8 cellular contexts compared by ENCODE assay signal in genomic region chr11:122108192-122108799, GRCh38. TPM values are rescaled to one million over a fixed set of nuclear protein-coding genes. Genes with fewer than 3 reads are reported as not detected.
DNase-seq lines count a peak whose midpoint lies in the region; ATAC-seq and TF ChIP-seq lines count a peak whose summit lies in the region.

No MANE protein-coding gene starts in this region.

- intact Hi-C loops in thyroid gland (cut with DNase I), result no loop called here

- no peaks in the 10 kb centered on the region for H3K9me3 ChIP-seq in SU-DHL-6 (ENCODE audit: insufficient read depth, low read length)
- no peaks in the 10 kb centered on the region for H3K9me3 ChIP-seq in thyroid gland

- no peaks in the 10 kb centered on the region for H3F3A ChIP-seq in SU-DHL-6 (ENCODE audit: insufficient read depth)

- ATAC-seq in HG02610 (IDR thresholded peaks at IDR 0.05; ENCODE audit: unreplicated experiment) (no peak), GM18868 (IDR thresholded peaks at IDR 0.05; ENCODE audit: unreplicated experiment) (no peak), HG02938 (IDR thresholded peaks at IDR 0.05; ENCODE audit: unreplicated experiment) (no peak)

- TF ChIP-seq CTCF in SU-DHL-6 (IDR thresholded peaks at IDR 0.05; ENCODE audit: insufficient read depth, low read length, poor library complexity, severe bottlenecking) (peak; percentile 50), thyroid gland (IDR thresholded peaks at IDR 0.05) (peak; percentile 40 to 80 (median 52))

- no peaks in the 10 kb centered on the region for H3K79me2 ChIP-seq in SU-DHL-6 (ENCODE audit: insufficient read depth, low read length)

- DNase-seq in DMS 273 treated with DMSO at 0.1 percent for 48 hours (lab: John Stamatoyannopoulos, UW), result peak; percentile 6
- DNase-seq in HT-29 (ENCODE audit: low spot score), result peak; percentile 52
- DNase-seq in hippocampal formation (lab: John Stamatoyannopoulos, UW), result peak; percentile 20 to 38
- peak; percentile 38 to 49 for DNase-seq in thyroid gland

- H2AFZ ChIP-seq in SU-DHL-6 (ENCODE audit: low read depth, low read length, severe bottlenecking), result no peak overlapping the region

- H3K4me2 ChIP-seq in SU-DHL-6 (ENCODE audit: low read depth, low read length, poor library complexity, severe bottlenecking), result no peak overlapping the region

- 31 to 36% methylated on average over 3 of the region's 3 CpGs for WGBS in thyroid gland, 2 donors

- H3K9me2 ChIP-seq in SU-DHL-6 (replicated peaks; ENCODE audit: insufficient read depth, low read length), result no peaks in the 10 kb centered on the region

- H3K36me3 ChIP-seq in SU-DHL-6 (ENCODE audit: low read length), result no peaks in the 10 kb centered on the region
- H3K36me3 ChIP-seq in thyroid gland, result no peaks in the 10 kb centered on the region

- no peak overlapping the region for H3K9ac ChIP-seq in SU-DHL-6 (ENCODE audit: low read length)

- H3K4me3 ChIP-seq in SU-DHL-6 (ENCODE audit: insufficient read depth, low read length, poor library complexity, severe bottlenecking) (no peak overlapping the region), thyroid gland (replicated peaks in 1 of 3) (no peak overlapping the region)

- H4K20me1 ChIP-seq in SU-DHL-6 (ENCODE audit: low read depth, low read length), result no peaks in the 10 kb centered on the region

- no peaks in the 10 kb centered on the region for H3K27me3 ChIP-seq in SU-DHL-6 (ENCODE audit: low read length)
- H3K27me3 ChIP-seq in thyroid gland, result no peaks in the 10 kb centered on the region

- H3K27ac ChIP-seq in SU-DHL-6 (ENCODE audit: low read depth, low read length), result no peak overlapping the region
- no peak overlapping the region for H3K27ac ChIP-seq in thyroid gland

- no peak for TF ChIP-seq POLR2A in thyroid gland (IDR thresholded peaks at IDR 0.05)

- H3K4me1 ChIP-seq in thyroid gland, result no peaks in the 10 kb centered on the region

RNA-seq across cellular contexts. Expression of gene BLID, which starts 7.7 kb away (rescaled TPM):
- not detected in 2 replicates for total RNA-seq in HT-29 (2014; rRNA removed; shearing (Covaris generic))
- 10 to 100 TPM in 1 of 4 donors, 1 to 10 TPM in 3; 4.8 to 11.5 (median 7.4) TPM for total RNA-seq in thyroid gland
